ENCODE assay signal across 8 cellular contexts in genomic region chr10:73246783-73247508, GRCh38. TPM values are rescaled to one million over a fixed set of nuclear protein-coding genes. Genes with fewer than 3 reads are reported as not detected.
DNase-seq lines count a peak whose midpoint lies in the region; TF ChIP-seq lines count a peak whose summit lies in the region.

A gene with protein sequence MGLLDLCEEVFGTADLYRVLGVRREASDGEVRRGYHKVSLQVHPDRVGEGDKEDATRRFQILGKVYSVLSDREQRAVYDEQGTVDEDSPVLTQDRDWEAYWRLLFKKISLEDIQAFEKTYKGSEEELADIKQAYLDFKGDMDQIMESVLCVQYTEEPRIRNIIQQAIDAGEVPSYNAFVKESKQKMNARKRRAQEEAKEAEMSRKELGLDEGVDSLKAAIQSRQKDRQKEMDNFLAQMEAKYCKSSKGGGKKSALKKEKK (minus strand): TSS chr10:73247255. CDS start chr10:73247189, 66 bp downstream.

- peak within 1 kb of the TSS; percentile 97 for H4K91ac ChIP-seq in neuronal stem cell (ENCODE audit: low read depth, low read length, poor library complexity)

- peak within 1 kb of the TSS; percentile 97 for H3K14ac ChIP-seq in neuronal stem cell (ENCODE audit: low read length)

- H3K4me3 ChIP-seq in MM.1S (ENCODE audit: low read length) (peak within 1 kb of the TSS; percentile 88), neuronal stem cell (ENCODE audit: low read length in 2 of 2) (peak within 1 kb of the TSS; percentile 93 to 98)

- peak within 1 kb of the TSS; percentile 94 for H3K27ac ChIP-seq in MM.1S (ENCODE audit: low read length)
- peak within 1 kb of the TSS; percentile 98 for H3K27ac ChIP-seq in neuronal stem cell (replicated peaks; ENCODE audit: low read length)

- H3K4me1 ChIP-seq in MM.1S (ENCODE audit: low read length) (peaks cover 28% of the 10 kb centered on the region), neuronal stem cell (ENCODE audit: control insufficient read depth in 2 of 2, insufficient read depth in 1 of 2, low read depth in 1 of 2, low read length in 2 of 2) (peaks cover 13 to 22% of the 10 kb centered on the region in 2 donors)

- no peak within 1 kb of the TSS for H2AK5ac ChIP-seq in neuronal stem cell (ENCODE audit: low read depth, low read length)

- no peak within 1 kb of the TSS for H3K4ac ChIP-seq in neuronal stem cell (ENCODE audit: low read length)

- no peak for TF ChIP-seq CTCF in MM.1S (IDR thresholded peaks at IDR 0.05; ENCODE audit: low read length)
- no peak for TF ChIP-seq CTCF in subcutaneous adipose tissue (IDR thresholded peaks at IDR 0.05; ENCODE audit: low read depth)

- H3K4me2 ChIP-seq in MM.1S (ENCODE audit: low read depth, low read length) (peak within 1 kb of the TSS; percentile 83), neuronal stem cell (ENCODE audit: insufficient read depth, low read length, poor library complexity, severe bottlenecking) (peak within 1 kb of the TSS; percentile 59)

- no peak within 1 kb of the TSS for H2BK120ac ChIP-seq in neuronal stem cell (ENCODE audit: low read depth, low read length)

- H2BK12ac ChIP-seq in neuronal stem cell (ENCODE audit: low read length), result no peak within 1 kb of the TSS

- H3K36me3 ChIP-seq in MM.1S (replicated peaks; ENCODE audit: insufficient read depth, low read length) (peaks cover 18% of the 10 kb centered on the region), neuronal stem cell (replicated peaks in 1 of 2; ENCODE audit: control insufficient read depth in 2 of 2, insufficient read depth in 2 of 2, low read length in 2 of 2) (peaks cover 31 to 87% of the 10 kb centered on the region in 2 donors)

- H2AFZ ChIP-seq in MM.1S (ENCODE audit: low read length) (peak within 1 kb of the TSS; percentile 53), neuronal stem cell (ENCODE audit: low read length) (peak within 1 kb of the TSS; percentile 95)

- H4K20me1 ChIP-seq in MM.1S (ENCODE audit: insufficient read depth, low read length), result 0 out of 2 replicates have a peak, but pooled peaks cover 9% of the 10 kb centered on the region

- H3K9me3 ChIP-seq in MM.1S (replicated peaks; ENCODE audit: insufficient read depth, low read length) (no peaks in the 10 kb centered on the region), neuronal stem cell (replicated peaks in 1 of 2; ENCODE audit: control insufficient read depth in 2 of 2, insufficient read depth in 1 of 2, low read depth in 1 of 2, low read length in 2 of 2) (no peaks in the 10 kb centered on the region)

- peak within 1 kb of the TSS; percentile 89 for H2BK15ac ChIP-seq in neuronal stem cell (ENCODE audit: low read length)

- peak within 1 kb of the TSS; percentile 98 for H3K23ac ChIP-seq in neuronal stem cell (ENCODE audit: low read depth, low read length, poor library complexity)

- peak within 1 kb of the TSS; percentile 100 for H3K18ac ChIP-seq in neuronal stem cell (ENCODE audit: low read length)

- no peak within 1 kb of the TSS for H4K8ac ChIP-seq in neuronal stem cell (ENCODE audit: low read depth, low read length)

- WGBS in neuronal stem cell (ENCODE audit: extremely low coverage in 2 of 2, insufficient read length in 2 of 2, insufficient replicate concordance in 1 of 2), 2 donors, result no CpG with 5 or more reads among the region's 73 CpGs

- peak within 1 kb of the TSS; percentile 82 for H2BK5ac ChIP-seq in neuronal stem cell (ENCODE audit: low read length)

- H3K79me2 ChIP-seq in MM.1S (ENCODE audit: low read length), result peaks cover 74% of the 10 kb centered on the region

- no peaks in the 10 kb centered on the region for H3K9me2 ChIP-seq in MM.1S (replicated peaks; ENCODE audit: insufficient read depth, low read length)

- peak within 1 kb of the TSS; percentile 95 for H3K9ac ChIP-seq in MM.1S (ENCODE audit: low read length)
- peak within 1 kb of the TSS; percentile 100 for H3K9ac ChIP-seq in neuronal stem cell (ENCODE audit: low read depth, low read length, poor library complexity)

- H3K27me3 ChIP-seq in MM.1S (replicated peaks; ENCODE audit: insufficient read depth, low read length), result no peaks in the 10 kb centered on the region
- no peaks in the 10 kb centered on the region for H3K27me3 ChIP-seq in neuronal stem cell (ENCODE audit: control insufficient read depth in 3 of 3, insufficient read depth in 3 of 3, low read depth in 1 of 3, low read length in 3 of 3)

- peaks cover 2% of the 10 kb centered on the region for H3K79me1 ChIP-seq in neuronal stem cell (ENCODE audit: low read depth, low read length)

- H3F3A ChIP-seq in MM.1S (ENCODE audit: insufficient read depth, low read length), result peaks cover 35% of the 10 kb centered on the region

- DNase-seq in GDM1 (lab: John Stamatoyannopoulos, UW), result peak; percentile 95
- peak; percentile 93 for DNase-seq in HCEC 1CT
- peak; percentile 95 for DNase-seq in MM.1S
- peak; percentile 92 for DNase-seq in SIG-M5 treated with dmso at 0.1 percent for 504 hours (lab: John Stamatoyannopoulos, UW; ENCODE audit: unreplicated experiment)
- DNase-seq in activated gamma-delta T cell treated with anti-CD3 and anti-CD28 coated beads, Interleukin-2, amount 50 U/mL, for 16 hours (ENCODE audit: low read depth), result peak; percentile 92
- DNase-seq in foreskin melanocyte, result peak; percentile 92
- DNase-seq in neuronal stem cell (ENCODE audit: low spot score), result peak; percentile 96

RNA-seq across cellular contexts. Expression of the gene that starts here (rescaled TPM):
- polyA plus RNA-seq in neuronal stem cell (2013, experiment 1 of 2), result 36.9 TPM
- polyA plus RNA-seq in neuronal stem cell (2013, experiment 2 of 2), result 36.6 TPM
- 10 to 100 TPM; 11.7 to 16.3 (median 14.3) TPM for total RNA-seq in subcutaneous adipose tissue

Comparison
In these comparisons a context has a peak if more than half of its experiments do, and no peak if none do; other contexts are left out.
1. Peak in every context shown above with its lines: DNase-seq, H3K4me3 ChIP-seq and H3K27ac ChIP-seq.